Comparison of ENCODE assay signal across 25 cellular contexts in the genomic region with DNA sequence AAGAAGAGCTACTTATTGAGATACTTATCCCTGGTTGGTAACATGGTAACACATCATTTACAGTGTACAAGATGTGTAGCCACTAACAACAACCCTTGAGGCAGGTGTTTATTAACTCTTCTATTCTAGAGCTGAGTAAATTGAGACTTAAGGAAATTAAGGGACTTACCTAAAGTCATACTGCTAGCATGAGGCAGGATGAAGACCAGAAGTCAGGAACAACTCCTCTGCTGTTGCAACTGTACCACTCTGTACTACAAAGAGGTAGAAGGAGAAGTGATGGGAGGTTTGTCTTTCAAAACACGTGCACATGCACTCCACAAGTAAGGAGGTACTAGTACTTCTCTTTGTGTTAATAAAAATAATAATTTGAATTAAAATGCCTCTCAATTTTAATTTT.
DNase-seq lines count a peak whose midpoint lies in the region; ATAC-seq, FAIRE-seq and TF ChIP-seq lines count a peak whose summit lies in the region.
"Had no signal": no experiment of that assay in that cellular context is flagged by ENCODE, and none has a peak within 500 bp of the region (broad histone marks: within the 10 kb centered on the region; RNA-seq: fewer than 3 reads in every experiment).

No MANE protein-coding gene starts in this region.

- POLR2A ChIA-PET in HepG2 (lab: Yijun Ruan, JAX) = no interaction called here
- POLR2A ChIA-PET in GM12878 (lab: Charles Lee) = interaction anchor here (1.6 to 1.8 kb wide), 2 partner anchors 12 to 21 kb away, joined by 5 to 8 read pairs; no protein-coding TSS in a partner anchor

- TF ChIP-seq RAD21 in HepG2 (CRISPR knock-in tag; IDR thresholded peaks at IDR 0.05) (no peak), GM12878 (IDR thresholded peaks at IDR 0.05; ENCODE audit: insufficient read depth, low read depth, low read length) (no peak)

- no peaks in the 10 kb centered on the region for H3K9me3 ChIP-seq in HepG2 (ENCODE audit: low read length)
- H3K9me3 ChIP-seq in right lobe of liver = no peaks in the 10 kb centered on the region
- no peaks in the 10 kb centered on the region; the same call in none of the 3 replicates for H3K9me3 ChIP-seq in GM12878 (replicated peaks; ENCODE audit: control insufficient read depth, insufficient read depth, low read length)
- no peaks in the 10 kb centered on the region for H3K9me3 ChIP-seq in right cardiac atrium (ENCODE audit: control insufficient read depth, low read length)
- H3K9me3 ChIP-seq: body of pancreas, uterus had no signal

- BruUV-seq in HepG2 (replicated peaks; lab: Mats Ljungman, UMichigan) (no TSS peak), GM12878 (replicated peaks; lab: Mats Ljungman, UMichigan) (no TSS peak)

- no peak overlapping the region for H2AFZ ChIP-seq in HepG2 (ENCODE audit: low read length)
- peak overlapping the region; percentile 34; the same call in 1 of the 2 replicates for H2AFZ ChIP-seq in GM12878 (ENCODE audit: control insufficient read depth, low read depth, low read length)

- H3K9ac ChIP-seq in HepG2 (ENCODE audit: insufficient read depth, low read depth, low read length) = no peak overlapping the region
- H3K9ac ChIP-seq in GM12878 (ENCODE audit: control insufficient read depth, insufficient read depth, low read length) = 0 out of 2 replicates have a peak overlapping the region, but pooled peaks have one; percentile 16

- H3K4me2 ChIP-seq in HepG2 (ENCODE audit: low read depth, low read length) = no peak overlapping the region
- peak overlapping the region; percentile 57; the same call in 1 of the 2 replicates for H3K4me2 ChIP-seq in GM12878 (ENCODE audit: control insufficient read depth, insufficient read depth)

- intact Hi-C loops in HepG2 (cut with micrococcal nuclease; ENCODE audit: unreplicated experiment) (no loop called here), right lobe of liver (cut with DNase I) (no loop called here), GM12878 (cut with micrococcal nuclease; ENCODE audit: unreplicated experiment) (loop anchor here (10.0 kb wide), 2 partner anchors 1166 to 1436 kb away; a partner anchor contains a TSS), right cardiac atrium (cut with DNase I) (no loop called here)

- ATAC-seq in HepG2 (no peak), right lobe of liver (no peak), HG02610 (IDR thresholded peaks at IDR 0.05; ENCODE audit: unreplicated experiment) (peak; percentile 62), HG03045 (IDR thresholded peaks at IDR 0.05; ENCODE audit: unreplicated experiment) (peak; percentile 46), GM12878 (peak; percentile 57), right cardiac atrium (no peak)
- ATAC-seq: activated CD8-positive, alpha-beta memory T cell treated with anti-CD3 and anti-CD28 coated beads, Interleukin-2, amount 10 ng/mL, durations not matched to agents 7 days and 5 days; body of pancreas; Panc1 had no signal

- no peaks in the 10 kb centered on the region for H3K79me2 ChIP-seq in HepG2 (ENCODE audit: insufficient read depth, low read length)
- no peaks in the 10 kb centered on the region for H3K79me2 ChIP-seq in GM12878 (ENCODE audit: control insufficient read depth, insufficient read depth, low read length)

- H3K27ac ChIP-seq in HepG2 (ENCODE audit: extremely low read length, insufficient read depth, low read length) = peak overlapping the region; percentile 82
- H3K27ac ChIP-seq in right lobe of liver = no peak overlapping the region
- peak overlapping the region; percentile 68 for H3K27ac ChIP-seq in GM12878 (ENCODE audit: control insufficient read depth, insufficient read depth)
- H3K27ac ChIP-seq in right cardiac atrium (ENCODE audit: low read length) = no peak overlapping the region
- H3K27ac ChIP-seq: 22Rv1, body of pancreas, uterus had no signal

- CTCF ChIA-PET in HepG2 (lab: Yijun Ruan, JAX; ENCODE audit: low intra/inter-chr PET ratio, low total read pairs) = no interaction called here
- CTCF ChIA-PET in GM12878 (lab: Yijun Ruan, JAX) = interaction anchor here (1.3 kb wide), 1 partner anchor 16 kb away, joined by 3 read pairs; no protein-coding TSS in a partner anchor

- in situ Hi-C loops in HepG2 (cut with HindIII; ENCODE audit: extremely low pct_ligation_motif_present, low pct_unique_long_range_greater_than_20kb) = no loop called here
- in situ Hi-C loops in GM12878 (cut with MboI) = no loop called here

- H3K4me1 ChIP-seq in HepG2 (ENCODE audit: insufficient read depth, low read length) (peaks cover 70% of the 10 kb centered on the region), right lobe of liver (peaks cover 0 to 6% (median 0%) of the 10 kb centered on the region in 4 donors), GM12878 (ENCODE audit: control insufficient read depth, insufficient read depth, low read length) (peaks cover 42% of the 10 kb centered on the region), right cardiac atrium (ENCODE audit: control insufficient read depth, insufficient read depth, low read length) (no peaks in the 10 kb centered on the region)
- H3K4me1 ChIP-seq: body of pancreas, uterus had no signal

- no peaks in the 10 kb centered on the region for H3K27me3 ChIP-seq in HepG2 (ENCODE audit: control insufficient read depth in 1 of 2, insufficient read depth in 2 of 2, low read length in 2 of 2)
- H3K27me3 ChIP-seq in right lobe of liver = no peaks in the 10 kb centered on the region
- H3K27me3 ChIP-seq in GM12878 (replicated peaks in 1 of 2; ENCODE audit: control insufficient read depth in 2 of 2, insufficient read depth in 2 of 2, low read length in 1 of 2) = no peaks in the 10 kb centered on the region
- peaks cover 3% of the 10 kb centered on the region for H3K27me3 ChIP-seq in right cardiac atrium (ENCODE audit: control insufficient read depth, insufficient read depth)
- H3K27me3 ChIP-seq: body of pancreas had no signal

- DNase-seq in HepG2 (ENCODE audit: low spot score) (no peak), right lobe of liver (no peak), GM12878 (ENCODE audit: low read depth, low spot score) (no peak), anterior cingulate cortex (lab: John Stamatoyannopoulos, UW) (no peak), right cardiac atrium (no peak)
- no peak for DNase-seq in stimulated activated naive CD4-positive, alpha-beta T cell treated with Interleukin-2 at 50 U/mL for 16 hours (lab: John Stamatoyannopoulos, UW)
- DNase-seq: activated CD4-positive, alpha-beta T cell treated with anti-CD3 and anti-CD28 coated beads for 48 hours; activated CD8-positive, alpha-beta memory T cell treated with anti-CD3 and anti-CD28 coated beads, Interleukin-2, amount 10 ng/mL, durations not matched to agents 7 days and 5 days; AML-193; body of pancreas; DND-41; endodermal cell; HFFc6; Kasumi-1; NCI-H1092; NCI-H2029 treated with DMSO at 0.1 percent for 48 hours; NCI-H345; stimulated activated CD4-positive, alpha-beta T cell treated with anti-CD3 and anti-CD28 coated beads, Interleukin-12 subunit alpha, Interleukin-12 subunit beta, amount 100 ng/mL, for 4 hours; stimulated activated CD8-positive, alpha-beta memory T cell treated with anti-CD3 and anti-CD28 coated beads, Interleukin-4, amount 100 ng/mL, for 48 hours; uterus had no signal

- TF ChIP-seq EP300 in HepG2 (IDR thresholded peaks at IDR 0.05; ENCODE audit: low read depth in 2 of 2, low read length in 2 of 2) = no peak
- TF ChIP-seq EP300 in HepG2 (CRISPR knock-in tag; IDR thresholded peaks at IDR 0.05; ENCODE audit: borderline replicate concordance) = no peak
- TF ChIP-seq EP300 in GM12878 (IDR thresholded peaks at IDR 0.05; ENCODE audit: borderline replicate concordance in 1 of 2, control insufficient read depth in 1 of 2, low read depth in 2 of 2, low read length in 2 of 2) = peak; percentile 20 to 74; a peak in 2 of 4 replicates

- FAIRE-seq in HepG2 (lab: Jason Lieb, UNC) (no peak), GM12878 (lab: Jason Lieb, UNC) (no peak)
- FAIRE-seq: colon had no signal

- RAD21 ChIA-PET in GM12878 (lab: Charles Lee; ENCODE audit: unreplicated experiment) = interaction anchor here (0.5 to 2.5 kb wide), 6 partner anchors 9 to 125 kb away, joined by 3 to 10 read pairs (median 3); no protein-coding TSS in a partner anchor

- TF ChIP-seq CTCF in HepG2 (CRISPR knock-in tag; IDR thresholded peaks at IDR 0.05) (no peak), right lobe of liver (IDR thresholded peaks at IDR 0.05) (no peak), GM12878 (IDR thresholded peaks at IDR 0.05 in 2 of 3, conservative IDR thresholded peaks at IDR 0.05 in 1 of 3; ENCODE audit: control insufficient read depth in 2 of 3, extremely low read depth in 1 of 3, insufficient read depth in 1 of 3, low read depth in 3 of 3, low read length in 3 of 3) (no peak)

- 81% methylated on average over 1 of the region's 1 CpG for WGBS in HepG2 (ENCODE audit: low lambda C conversion rate)
- WGBS in right lobe of liver (ENCODE audit: insufficient coverage, low coverage, low lambda C conversion rate, missing lambda C conversion rate) = 89% methylated on average over 1 of the region's 1 CpG
- 0% methylated on average over 1 of the region's 1 CpG for WGBS in GM12878 (ENCODE audit: insufficient coverage, insufficient replicate concordance, low lambda C conversion rate, missing lambda C conversion rate)
- 79% methylated on average over 1 of the region's 1 CpG for WGBS in right cardiac atrium

- H3K4me3 ChIP-seq in HepG2 (replicated peaks in 1 of 3; ENCODE audit: insufficient read depth in 1 of 3, low read depth in 2 of 3, low read length in 3 of 3) (no peak overlapping the region), right lobe of liver (no peak overlapping the region), GM12878 (no peak overlapping the region), right cardiac atrium (ENCODE audit: low read length) (no peak overlapping the region)
- H3K4me3 ChIP-seq: body of pancreas, uterus had no signal

- SMC1A ChIA-PET in GM12878 (lab: Charles Lee; ENCODE audit: uncharacterized antibody, unreplicated experiment) = interaction anchor here (0.8 to 2.9 kb wide), 6 partner anchors 10 to 42 kb away, joined by 3 to 10 read pairs (median 6); no protein-coding TSS in a partner anchor

- H3K36me3 ChIP-seq in HepG2 (replicated peaks in 1 of 2; ENCODE audit: control insufficient read depth in 1 of 2, insufficient read depth in 2 of 2, low read length in 2 of 2) = no peaks in the 10 kb centered on the region
- H3K36me3 ChIP-seq in right lobe of liver = no peaks in the 10 kb centered on the region
- H3K36me3 ChIP-seq in GM12878 (ENCODE audit: control insufficient read depth in 2 of 2, insufficient read depth in 2 of 2, low read length in 1 of 2) = no peaks in the 10 kb centered on the region; a peak in 1 of 4 replicates
- H3K36me3 ChIP-seq: uterus had no signal

- H4K20me1 ChIP-seq in HepG2 (ENCODE audit: insufficient read depth, low read length) (no peaks in the 10 kb centered on the region), GM12878 (ENCODE audit: control insufficient read depth, insufficient read depth) (no peaks in the 10 kb centered on the region)

- TF ChIP-seq POLR2A in HepG2 (IDR thresholded peaks at IDR 0.05; ENCODE audit: insufficient read depth in 1 of 2, low read depth in 2 of 2, low read length in 2 of 2) (no peak), right lobe of liver (IDR thresholded peaks at IDR 0.05) (no peak), GM12878 (IDR thresholded peaks at IDR 0.05; ENCODE audit: low read depth, low read length) (no peak)

TF ChIP-seq in HepG2, 621 proteins besides CTCF, POLR2A, EP300 and RAD21 (continues in another document):
- no peak for TF ChIP-seq ZNF354B (CRISPR knock-in tag; IDR thresholded peaks at IDR 0.05)

TF ChIP-seq in GM12878, 131 proteins besides CTCF, POLR2A, EP300 and RAD21 (continues in another document):
- no peak for TF ChIP-seq ETV6 (conservative IDR thresholded peaks at IDR 0.05 in 1 of 2, IDR thresholded peaks at IDR 0.05 in 1 of 2; ENCODE audit: borderline replicate concordance in 1 of 2, low read depth in 1 of 2)

Comparison
In these comparisons a context has a peak if more than half of its experiments do, and no peak if none do; other contexts are left out.
1. H3K27ac ChIP-seq: peak in HepG2 (single experiment) and GM12878 (single experiment); none in right lobe of liver (0 of 3) and right cardiac atrium (single experiment).
2. ATAC-seq: peak in HG02610 (single experiment), HG03045 (single experiment) and GM12878 (single experiment); none in HepG2 (single experiment), right lobe of liver (0 of 4) and right cardiac atrium (0 of 2).